9 cellular contexts compared by ENCODE assay signal in genomic region chr6:118565317-118565960, GRCh38. TPM values are rescaled to one million over a fixed set of nuclear protein-coding genes. Genes with fewer than 3 reads are reported as not detected.
DNase-seq lines count a peak whose midpoint lies in the region; ATAC-seq, FAIRE-seq and TF ChIP-seq lines count a peak whose summit lies in the region.
"Had no signal": no experiment of that assay in that cellular context is flagged by ENCODE, and none has a peak within 500 bp of the region (broad histone marks: within the 10 kb centered on the region; RNA-seq: fewer than 3 reads in every experiment).

No MANE protein-coding gene starts in this region.

- H4K8ac ChIP-seq in mesenchymal stem cell (ENCODE audit: low read length), result no peak overlapping the region
- H4K8ac ChIP-seq in neuronal stem cell (ENCODE audit: low read depth, low read length), result no peak overlapping the region

- no peak overlapping the region for H2BK5ac ChIP-seq in mesenchymal stem cell (ENCODE audit: low read depth, low read length, poor library complexity, severe bottlenecking)
- no peak overlapping the region for H2BK5ac ChIP-seq in neuronal stem cell (ENCODE audit: low read length)

- FAIRE-seq in D721Med (lab: Jason Lieb, UNC), result peak; percentile 87
- no peak for FAIRE-seq in astrocyte (lab: Jason Lieb, UNC)

- H3K23ac ChIP-seq in mesenchymal stem cell (ENCODE audit: low read length in 2 of 2) (no peak overlapping the region), neuronal stem cell (ENCODE audit: low read depth, low read length, poor library complexity) (no peak overlapping the region)

- H2AFZ ChIP-seq in astrocyte (ENCODE audit: low read depth, low read length) (no peak overlapping the region), mesenchymal stem cell (ENCODE audit: low read depth, low read length) (no peak overlapping the region), neuronal stem cell (ENCODE audit: low read length) (no peak overlapping the region)

- ATAC-seq in GM18520 (IDR thresholded peaks at IDR 0.05; ENCODE audit: unreplicated experiment) (peak; percentile 97), HG02885 (IDR thresholded peaks at IDR 0.05; ENCODE audit: poor library complexity, unreplicated experiment) (peak; percentile 100)

- TF ChIP-seq CTCF in D721Med (IDR thresholded peaks at IDR 0.05; ENCODE audit: insufficient read depth, missing control alignments), result peak; percentile 34
- TF ChIP-seq CTCF in astrocyte (IDR thresholded peaks at IDR 0.05; ENCODE audit: insufficient read depth, low read depth, low read length), result peak; percentile 38
- no peak for TF ChIP-seq CTCF in nephron progenitor cell (IDR thresholded peaks at IDR 0.05)

- H3K79me1 ChIP-seq in mesenchymal stem cell (replicated peaks; ENCODE audit: low read length, poor library complexity, severe bottlenecking) (peaks cover 15% of the 10 kb centered on the region), neuronal stem cell (ENCODE audit: low read depth, low read length) (no peaks in the 10 kb centered on the region)

- H3K14ac ChIP-seq in mesenchymal stem cell (ENCODE audit: low read length in 2 of 2) (no peak overlapping the region), neuronal stem cell (ENCODE audit: low read length) (no peak overlapping the region)

- H3K27me3 ChIP-seq in astrocyte (ENCODE audit: insufficient read depth, low read length) (no peaks in the 10 kb centered on the region), mesenchymal stem cell (ENCODE audit: control insufficient read depth in 1 of 2, insufficient read depth in 1 of 2, low read length in 2 of 2) (no peaks in the 10 kb centered on the region), neuronal stem cell (ENCODE audit: control insufficient read depth in 3 of 3, insufficient read depth in 3 of 3, low read depth in 1 of 3, low read length in 3 of 3) (no peaks in the 10 kb centered on the region)

- H3K27ac ChIP-seq in astrocyte (ENCODE audit: low read depth, low read length) (no peak overlapping the region), mesenchymal stem cell (ENCODE audit: low read length, poor library complexity, severe bottlenecking) (no peak overlapping the region), neuronal stem cell (replicated peaks; ENCODE audit: low read length) (no peak overlapping the region)

- H2BK12ac ChIP-seq in mesenchymal stem cell (ENCODE audit: low read length in 2 of 2), result no peak overlapping the region
- no peak overlapping the region for H2BK12ac ChIP-seq in neuronal stem cell (ENCODE audit: low read length)

- H3K36me3 ChIP-seq in astrocyte (ENCODE audit: insufficient read depth, low read length) (peaks cover 7% of the 10 kb centered on the region), mesenchymal stem cell (ENCODE audit: control insufficient read depth in 1 of 2, insufficient read depth in 2 of 2, low read depth in 1 of 2, low read length in 2 of 2) (peaks cover 0 to 16% of the 10 kb centered on the region in 2 experiments), neuronal stem cell (replicated peaks in 1 of 2; ENCODE audit: control insufficient read depth in 2 of 2, insufficient read depth in 2 of 2, low read length in 2 of 2) (peaks cover 0 to 16% of the 10 kb centered on the region in 2 donors)

- no peaks in the 10 kb centered on the region for H3K4me1 ChIP-seq in astrocyte (ENCODE audit: insufficient read depth, low read length)
- H3K4me1 ChIP-seq in mesenchymal stem cell (ENCODE audit: control insufficient read depth, insufficient read depth, low read depth, low read length), result peaks cover 3% of the 10 kb centered on the region
- no peaks in the 10 kb centered on the region for H3K4me1 ChIP-seq in neuronal stem cell (ENCODE audit: control insufficient read depth in 2 of 2, insufficient read depth in 1 of 2, low read depth in 1 of 2, low read length in 2 of 2)

- H2BK15ac ChIP-seq in mesenchymal stem cell (ENCODE audit: low read depth, poor library complexity, severe bottlenecking) (no peak overlapping the region), neuronal stem cell (ENCODE audit: low read length) (no peak overlapping the region)

- no peak overlapping the region for H3K9ac ChIP-seq in astrocyte (ENCODE audit: low read length)
- H3K9ac ChIP-seq in mesenchymal stem cell (ENCODE audit: low read length), result no peak overlapping the region
- H3K9ac ChIP-seq in neuronal stem cell (ENCODE audit: low read depth, low read length, poor library complexity), result no peak overlapping the region

- H3K4ac ChIP-seq in mesenchymal stem cell (ENCODE audit: low read depth in 1 of 2, low read length in 2 of 2) (no peak overlapping the region), neuronal stem cell (ENCODE audit: low read length) (no peak overlapping the region)

- H2AK5ac ChIP-seq in mesenchymal stem cell (ENCODE audit: low read length, severe bottlenecking), result no peak overlapping the region
- H2AK5ac ChIP-seq in neuronal stem cell (ENCODE audit: low read depth, low read length), result no peak overlapping the region

- H4K91ac ChIP-seq in mesenchymal stem cell (ENCODE audit: low read length) (no peak overlapping the region), neuronal stem cell (ENCODE audit: low read depth, low read length, poor library complexity) (no peak overlapping the region)

- no peaks in the 10 kb centered on the region for H3K36me3 Mint-ChIP-seq in astrocyte (ENCODE audit: low read depth, unreplicated experiment)
- H3K36me3 Mint-ChIP-seq in nephron progenitor cell (ENCODE audit: low read depth), result peaks cover 5% of the 10 kb centered on the region

- no peak overlapping the region for H3K4me3 Mint-ChIP-seq in astrocyte (ENCODE audit: unreplicated experiment)
- no peak overlapping the region for H3K4me3 Mint-ChIP-seq in nephron progenitor cell

- peaks cover 32% of the 10 kb centered on the region for H3K79me2 ChIP-seq in astrocyte (ENCODE audit: insufficient read depth, low read length)

- no peak overlapping the region for H2BK120ac ChIP-seq in mesenchymal stem cell (ENCODE audit: low read depth, low read length)
- no peak overlapping the region for H2BK120ac ChIP-seq in neuronal stem cell (ENCODE audit: low read depth, low read length)

- H3K9me3 ChIP-seq in astrocyte (ENCODE audit: insufficient read depth, low read depth, low read length), result no peaks in the 10 kb centered on the region
- H3K9me3 ChIP-seq in mesenchymal stem cell (ENCODE audit: control insufficient read depth, low read length), result no peaks in the 10 kb centered on the region
- H3K9me3 ChIP-seq in neuronal stem cell (replicated peaks in 1 of 2; ENCODE audit: control insufficient read depth in 2 of 2, insufficient read depth in 1 of 2, low read depth in 1 of 2, low read length in 2 of 2), result no peaks in the 10 kb centered on the region

- H3K27me3 Mint-ChIP-seq in astrocyte (ENCODE audit: low read depth, unreplicated experiment) (no peaks in the 10 kb centered on the region), nephron progenitor cell (ENCODE audit: low read depth, poor library complexity) (no peaks in the 10 kb centered on the region)

- H3K4me2 ChIP-seq in astrocyte (ENCODE audit: low read length) (no peak overlapping the region), mesenchymal stem cell (ENCODE audit: low read length, poor library complexity, severe bottlenecking) (no peak overlapping the region), neuronal stem cell (ENCODE audit: insufficient read depth, low read length, poor library complexity, severe bottlenecking) (no peak overlapping the region)

- 83% methylated on average over 5 of the region's 5 CpGs for WGBS in mesenchymal stem cell
- no CpG with 5 or more reads among the region's 5 CpGs for WGBS in neuronal stem cell (ENCODE audit: extremely low coverage in 2 of 2, insufficient read length in 2 of 2, insufficient replicate concordance in 1 of 2), 2 donors

- DNase-seq in D721Med (ENCODE audit: insufficient read length, low spot score) (no peak), NCI-H1694 treated with DMSO at 0.1 percent for 48 hours (lab: John Stamatoyannopoulos, UW) (peak; percentile 34), astrocyte (ENCODE audit: low read depth) (no peak), mesenchymal stem cell (peak; percentile 17), nephron progenitor cell (no peak), neuronal stem cell (ENCODE audit: low spot score) (no peak)

- H3K4me1 Mint-ChIP-seq in astrocyte (ENCODE audit: low read depth, unreplicated experiment) (peaks cover 9% of the 10 kb centered on the region), nephron progenitor cell (no peaks in the 10 kb centered on the region)

- no peaks in the 10 kb centered on the region for H3K9me3 Mint-ChIP-seq in astrocyte (ENCODE audit: unreplicated experiment)
- no peaks in the 10 kb centered on the region for H3K9me3 Mint-ChIP-seq in nephron progenitor cell

- no peak overlapping the region for H3K27ac Mint-ChIP-seq in astrocyte (ENCODE audit: unreplicated experiment)
- no peak overlapping the region for H3K27ac Mint-ChIP-seq in nephron progenitor cell

- peaks cover 10% of the 10 kb centered on the region for H4K20me1 ChIP-seq in astrocyte (ENCODE audit: insufficient read depth, low read length)

- no peak overlapping the region for H3K18ac ChIP-seq in mesenchymal stem cell (ENCODE audit: low read depth in 1 of 2, low read length in 2 of 2)
- no peak overlapping the region for H3K18ac ChIP-seq in neuronal stem cell (ENCODE audit: low read length)

- no peak overlapping the region for H3K4me3 ChIP-seq in astrocyte (ENCODE audit: insufficient read depth, low read depth, low read length)
- no peak overlapping the region for H3K4me3 ChIP-seq in mesenchymal stem cell (ENCODE audit: insufficient read depth in 1 of 2, low read depth in 1 of 2, low read length in 2 of 2)
- no peak overlapping the region for H3K4me3 ChIP-seq in neuronal stem cell (ENCODE audit: low read length in 2 of 2)

RNA-seq across cellular contexts. Expression of gene PLN, which starts 17.3 kb away (rescaled TPM):
- total RNA-seq in astrocyte, result 0.43 TPM in 1 of 2 replicates, not detected in the other
- 6.9 TPM for polyA plus RNA-seq in mesenchymal stem cell (2013, experiment 1 of 2)
- polyA plus RNA-seq in mesenchymal stem cell (2013, experiment 2 of 2), result 6.7 TPM
- not detected for polyA plus RNA-seq in neuronal stem cell (2013, experiment 1 of 2)
- polyA plus RNA-seq in neuronal stem cell (2013, experiment 2 of 2), result not detected
- total RNA-seq: activated CD8-positive, alpha-beta memory T cell treated with anti-CD3 and anti-CD28 coated beads for 36 hours had no signal

Comparison
In these comparisons a context has a peak if more than half of its experiments do, and no peak if none do; other contexts are left out.
1. DNase-seq: peak in NCI-H1694 treated with DMSO at 0.1 percent for 48 hours (single experiment) and mesenchymal stem cell (single experiment); none in D721Med (single experiment), astrocyte (single experiment), nephron progenitor cell (single experiment) and neuronal stem cell (single experiment).